8 cellular contexts compared by ENCODE assay signal in genomic region chr18:79405019-79405780, GRCh38. TPM values are rescaled to one million over a fixed set of nuclear protein-coding genes. Genes with fewer than 3 reads are reported as not detected.
DNase-seq lines count a peak whose midpoint lies in the region; ATAC-seq and TF ChIP-seq lines count a peak whose summit lies in the region.

No MANE protein-coding gene starts in this region.

- H3K36me3 ChIP-seq in effector memory CD4-positive, alpha-beta T cell (ENCODE audit: control insufficient read depth, insufficient read depth, low read length) = peaks cover 4% of the 10 kb centered on the region

- DNase-seq in T-helper 1 cell (peak in 4 of 5 donors; percentile 50 to 56 (median 50)), NCI-H1048 (lab: John Stamatoyannopoulos, UW) (no peak), putamen (ENCODE audit: low spot score) (no peak), OCI-M2 (lab: John Stamatoyannopoulos, UW; ENCODE audit: unreplicated experiment) (no peak), omental fat pad (ENCODE audit: low spot score) (no peak)
- DNase-seq in effector memory CD4-positive, alpha-beta T cell = peak; percentile 55 to 64 (median 61)
- DNase-seq in stimulated activated CD4-positive, alpha-beta T cell treated with anti-CD3 and anti-CD28 coated beads, Interleukin-2, amount 100 ng/mL, for 24 hours = peak; percentile 73 to 81

- H3K4me3 ChIP-seq in effector memory CD4-positive, alpha-beta T cell (ENCODE audit: insufficient read depth, low read depth, low read length, poor library complexity, severe bottlenecking) = peak overlapping the region; percentile 39

- no peaks in the 10 kb centered on the region for H3K9me3 ChIP-seq in effector memory CD4-positive, alpha-beta T cell (ENCODE audit: control insufficient read depth, low read length)

- TF ChIP-seq CTCF in omental fat pad (IDR thresholded peaks at IDR 0.05) = no peak

- no peaks in the 10 kb centered on the region for H3K27me3 ChIP-seq in effector memory CD4-positive, alpha-beta T cell (replicated peaks; ENCODE audit: control insufficient read depth, insufficient read depth, low read length, poor library complexity, severe bottlenecking)

- peak; percentile 8 for TF ChIP-seq POLR2A in GM19193 (IDR thresholded peaks at IDR 0.05; ENCODE audit: extremely low read depth, insufficient read depth, insufficient read length)

- peak overlapping the region; percentile 93 for H3K27ac ChIP-seq in effector memory CD4-positive, alpha-beta T cell (ENCODE audit: insufficient read depth, low read length, poor library complexity, severe bottlenecking)

- H3K4me1 ChIP-seq in effector memory CD4-positive, alpha-beta T cell (ENCODE audit: control insufficient read depth, insufficient read depth, low read length, poor library complexity, severe bottlenecking) = peaks cover 58% of the 10 kb centered on the region

- ATAC-seq in omental fat pad (ENCODE audit: low FRiP score) = no peak

RNA-seq across cellular contexts. Expression of gene NFATC1, which starts 9.5 kb away (rescaled TPM):
- 10 to 100 TPM; 10.7 to 57.4 (median 19.1) TPM for total RNA-seq in omental fat pad

Comparison
In these comparisons a context has a peak if more than half of its experiments do, and no peak if none do; other contexts are left out.
1. DNase-seq: peak in T-helper 1 cell (4 of 5), effector memory CD4-positive, alpha-beta T cell (3 of 3) and stimulated activated CD4-positive, alpha-beta T cell treated with anti-CD3 and anti-CD28 coated beads, Interleukin-2, amount 100 ng/mL, for 24 hours (2 of 2); none in NCI-H1048 (single experiment), putamen (single experiment), OCI-M2 (single experiment) and omental fat pad (single experiment).